ENCODE assay signal across 8 cellular contexts in genomic region chr5:150489358-150490295, GRCh38. TPM values are rescaled to one million over a fixed set of nuclear protein-coding genes. Genes with fewer than 3 reads are reported as not detected.
A peak's percentile ranks its signal among the peaks of the same experiment; 100 is the strongest.
DNase-seq lines count a peak whose midpoint lies in the region; ATAC-seq and TF ChIP-seq lines count a peak whose summit lies in the region.

No MANE protein-coding gene starts in this region.

- H3K9ac ChIP-seq in HUES48 (ENCODE audit: low read depth, low read length) (no peak overlapping the region), parathyroid adenoma (no peak overlapping the region)

- no peak overlapping the region for H2AFZ ChIP-seq in parathyroid adenoma

- H3K79me2 ChIP-seq in parathyroid adenoma, result peaks cover 12% of the 10 kb centered on the region

- H3K27me3 ChIP-seq in HUES48 (ENCODE audit: control insufficient read depth, insufficient read depth, low read length), result no peaks in the 10 kb centered on the region
- H3K27me3 ChIP-seq in parathyroid adenoma (ENCODE audit: control insufficient read depth, insufficient read depth, low read length), result no peaks in the 10 kb centered on the region

- no peak overlapping the region for H3K4me3 ChIP-seq in HUES48 (ENCODE audit: low read depth, low read length)
- H3K4me3 ChIP-seq in coronary artery, result peak overlapping the region; percentile 94
- H3K4me3 ChIP-seq in parathyroid adenoma (ENCODE audit: low read depth, low read length), result no peak overlapping the region

- TF ChIP-seq CTCF in coronary artery (IDR thresholded peaks at IDR 0.05) (no peak), parathyroid adenoma (IDR thresholded peaks at IDR 0.05) (no peak)

- H3K36me3 ChIP-seq in HUES48 (ENCODE audit: control insufficient read depth, insufficient read depth, low read length) (peaks cover 12% of the 10 kb centered on the region; the same call in 1 of the 2 replicates), parathyroid adenoma (ENCODE audit: control insufficient read depth, insufficient read depth, low read length) (no peaks in the 10 kb centered on the region)

- peaks cover 58% of the 10 kb centered on the region for H3K4me1 ChIP-seq in HUES48 (ENCODE audit: control insufficient read depth, insufficient read depth, low read length)
- peaks cover 26% of the 10 kb centered on the region for H3K4me1 ChIP-seq in parathyroid adenoma

- no peak overlapping the region for H3K4me2 ChIP-seq in parathyroid adenoma (ENCODE audit: low read length)

- H3K9me3 ChIP-seq in HUES48 (ENCODE audit: control insufficient read depth, insufficient read depth, low read length) (no peaks in the 10 kb centered on the region), parathyroid adenoma (ENCODE audit: control insufficient read depth, low read length) (no peaks in the 10 kb centered on the region)

- H3K27ac ChIP-seq in HUES48 (ENCODE audit: low read depth, low read length), result peak overlapping the region; percentile 64
- peak overlapping the region; percentile 93 to 97 for H3K27ac ChIP-seq in coronary artery
- H3K27ac ChIP-seq in parathyroid adenoma, result peak overlapping the region; percentile 8

- DNase-seq in EL (peak; percentile 74), coronary artery (ENCODE audit: low spot score) (no peak), NK-92 (lab: John Stamatoyannopoulos, UW; ENCODE audit: unreplicated experiment) (no peak)
- no peak for DNase-seq in stimulated activated naive CD8-positive, alpha-beta T cell treated with anti-CD3 and anti-CD28 coated beads, Interleukin-15, Interleukin-2, amounts not matched to agents 100 U/mL and 50 U/mL, for 24 hours

- ATAC-seq in GM21528 (IDR thresholded peaks at IDR 0.05; ENCODE audit: low FRiP score, unreplicated experiment) (peak; percentile 77), esophagus mucosa (no peak)
- no peak for ATAC-seq in stimulated activated naive CD8-positive, alpha-beta T cell treated with anti-CD3 and anti-CD28 coated beads, Interleukin-15, Interleukin-2, amounts not matched to agents 100 U/mL and 50 U/mL, for 24 hours

RNA-seq across cellular contexts. Expression of gene NDST1, which starts 18.3 kb away (rescaled TPM):
- total RNA-seq in esophagus mucosa, result 112 TPM

RNA-seq across cellular contexts. Expression of gene RPS14, which starts 40.1 kb away (rescaled TPM):
- total RNA-seq in esophagus mucosa, result 1,847 TPM

Comparison
In these comparisons a context has a peak if more than half of its experiments do, and no peak if none do; other contexts are left out.
1. H3K27ac ChIP-seq: peak in every context shown above with its lines; median percentile 95 in coronary artery; 64 in HUES48; 8 in parathyroid adenoma.